ENCODE assay signal across 29 cellular contexts in the genomic region with DNA sequence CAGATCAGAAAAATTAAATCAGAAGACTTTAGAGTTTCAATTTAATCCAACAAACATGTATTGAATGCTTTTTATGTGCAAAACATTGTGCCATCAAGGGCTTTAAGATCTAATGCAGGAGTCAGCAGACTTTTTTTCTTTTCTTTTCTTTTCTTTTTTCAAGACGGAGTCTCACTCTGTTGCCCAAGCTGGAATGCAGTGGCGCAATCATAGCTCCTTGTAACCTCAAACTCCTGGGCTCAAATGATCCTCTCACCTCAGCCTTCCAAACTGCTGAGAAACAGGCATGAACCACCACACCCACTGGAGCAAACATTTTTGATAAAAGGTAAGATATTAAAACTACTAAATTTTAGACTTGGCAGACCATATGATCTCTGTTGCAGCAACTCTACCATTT.
"Had no signal": no experiment of that assay in that cellular context is flagged by ENCODE, and none has a peak within 500 bp of the region (broad histone marks: within the 10 kb centered on the region; RNA-seq: fewer than 3 reads in every experiment).

No MANE protein-coding gene starts in this region.

- H3K9me3 Mint-ChIP-seq: immature natural killer cell; nephron; neural progenitor cell; stimulated activated naive CD8-positive, alpha-beta T cell treated with anti-CD3 and anti-CD28 coated beads, Interleukin-15, amount 100 ng/mL, for 72 hours had no signal

- H3K36me3 ChIP-seq: esophagus squamous epithelium, neural progenitor cell, right atrium auricular region, suprapubic skin, transverse colon had no signal

- H3K27me3 Mint-ChIP-seq: naive thymus-derived CD4-positive, alpha-beta T cell; progenitor cell of endocrine pancreas had no signal

- H3K4me1 Mint-ChIP-seq: immature natural killer cell, nephron, neural progenitor cell had no signal

- H3K4me1 ChIP-seq: neural progenitor cell, parathyroid adenoma, right atrium auricular region, suprapubic skin had no signal

- ATAC-seq: left lobe of liver; naive thymus-derived CD4-positive, alpha-beta T cell; sciatic nerve; stimulated activated naive CD8-positive, alpha-beta T cell treated with anti-CD3 and anti-CD28 coated beads, Interleukin-15, amount 100 ng/mL, for 72 hours had no signal

- H3K27me3 ChIP-seq: esophagus squamous epithelium, neural progenitor cell, right atrium auricular region, suprapubic skin, transverse colon had no signal

- H3K36me3 Mint-ChIP-seq: immature natural killer cell; naive thymus-derived CD4-positive, alpha-beta T cell; neural progenitor cell had no signal

- DNase-seq: dermis blood vessel endothelial cell; effector memory CD4-positive, alpha-beta T cell; erythroblast; esophagus squamous epithelium; foreskin melanocyte; glutamatergic neuron; hypothalamus; immature natural killer cell; kidney; mesenchymal stem cell; midbrain; naive thymus-derived CD4-positive, alpha-beta T cell; stimulated activated CD4-positive, alpha-beta T cell treated with anti-CD3 and anti-CD28 coated beads, Interleukin-12 subunit alpha, Interleukin-12 subunit beta, amount 100 ng/mL, for 4 hours; stimulated activated CD4-positive, alpha-beta T cell treated with anti-CD3 and anti-CD28 coated beads, Interleukin-1b, Interleukin-23, amount 100 ng/mL, for 48 hours; stimulated activated CD4-positive, alpha-beta T cell treated with anti-CD3 and anti-CD28 coated beads, Interleukin-4, amount 100 ng/mL, for 1 hour; stimulated activated CD8-positive, alpha-beta memory T cell treated with anti-CD3 and anti-CD28 coated beads, Interleukin-4, amount 100 ng/mL, for 48 hours; stimulated activated naive CD4-positive, alpha-beta T cell; stimulated activated naive CD8-positive, alpha-beta T cell treated with anti-CD3 and anti-CD28 coated beads, Interleukin-15, amount 100 ng/mL, for 72 hours; transverse colon had no signal

- H3K27ac Mint-ChIP-seq: immature natural killer cell; naive thymus-derived CD4-positive, alpha-beta T cell; nephron; neural progenitor cell; progenitor cell of endocrine pancreas; stimulated activated naive CD8-positive, alpha-beta T cell treated with anti-CD3 and anti-CD28 coated beads, Interleukin-15, amount 100 ng/mL, for 72 hours had no signal

- H3K4me3 ChIP-seq: coronary artery, esophagus squamous epithelium, neural progenitor cell, right atrium auricular region, smooth muscle cell, suprapubic skin, transverse colon had no signal

- H3K4me3 Mint-ChIP-seq: immature natural killer cell; naive thymus-derived CD4-positive, alpha-beta T cell; nephron; neural progenitor cell; stimulated activated naive CD8-positive, alpha-beta T cell treated with anti-CD3 and anti-CD28 coated beads, Interleukin-15, amount 100 ng/mL, for 72 hours had no signal

- H3K27ac ChIP-seq: coronary artery, esophagus squamous epithelium, neural progenitor cell, parathyroid adenoma, right atrium auricular region, suprapubic skin, transverse colon had no signal

- H3K9me3 ChIP-seq: esophagus squamous epithelium, right atrium auricular region, suprapubic skin, transverse colon had no signal
